9 cellular contexts compared by ENCODE assay signal in the genomic region with DNA sequence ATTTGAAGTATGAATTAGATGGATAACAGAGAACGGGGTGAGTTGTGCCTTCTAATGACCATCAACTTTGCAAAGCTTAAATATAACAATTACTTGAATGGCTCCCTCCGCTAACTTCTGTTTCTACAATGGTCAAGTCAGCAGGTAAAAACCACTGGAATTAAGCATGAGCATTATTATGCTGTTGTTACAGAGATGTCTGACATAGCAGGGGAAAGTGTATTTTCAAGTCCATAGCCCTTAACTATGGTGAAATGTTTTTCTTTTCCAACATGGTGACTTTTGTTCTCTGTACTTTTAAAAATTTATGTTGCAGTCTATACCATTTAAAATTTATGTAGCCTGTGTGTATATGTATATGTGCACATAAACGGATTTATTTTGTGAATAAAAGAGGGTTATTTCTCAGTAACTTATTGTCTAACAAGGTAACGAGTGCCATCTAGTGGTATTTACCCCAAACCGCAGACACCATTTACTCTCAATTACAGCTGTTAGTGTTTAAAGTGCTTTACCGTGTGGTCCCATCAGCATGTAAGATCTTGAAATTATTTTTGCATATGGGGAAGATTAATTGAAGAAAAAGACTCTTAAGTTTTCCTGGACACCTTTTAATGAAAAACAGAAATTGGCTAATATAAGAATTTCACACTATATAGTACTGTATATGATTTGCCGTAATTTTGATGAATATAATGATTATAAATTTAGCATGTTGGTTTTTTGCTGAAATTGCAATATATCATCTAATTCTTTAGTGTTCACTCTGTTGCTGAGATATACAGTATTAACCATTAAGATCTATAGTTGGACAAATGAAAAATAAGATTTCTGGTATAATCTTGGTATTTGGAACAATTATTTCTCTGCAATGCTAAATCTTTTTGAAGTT.
DNase-seq lines count a peak whose midpoint lies in the region; ATAC-seq, FAIRE-seq and TF ChIP-seq lines count a peak whose summit lies in the region.
"Had no signal": no experiment of that assay in that cellular context is flagged by ENCODE, and none has a peak within 500 bp of the region (broad histone marks: within the 10 kb centered on the region; RNA-seq: fewer than 3 reads in every experiment).

No MANE protein-coding gene starts in this region.

- no peaks in the 10 kb centered on the region for H3K4me1 ChIP-seq in Karpas-422 (ENCODE audit: low read length)

- H3K79me2 ChIP-seq in Karpas-422 (ENCODE audit: low read length) = peaks cover 31% of the 10 kb centered on the region

- DNase-seq in Karpas-422 = peak; percentile 86
- peak; percentile 47 for DNase-seq in fibroblast of the conjunctiva (ENCODE audit: low read depth)
- peak; percentile 8 for DNase-seq in stimulated activated CD4-positive, alpha-beta T cell treated with anti-CD3 and anti-CD28 coated beads, Interleukin-1b, Interleukin-23, amount 100 ng/mL, for 48 hours
- no peak for DNase-seq in NCI-H2107 (lab: John Stamatoyannopoulos, UW)

- no peaks in the 10 kb centered on the region for H4K20me1 ChIP-seq in Karpas-422 (ENCODE audit: insufficient read depth, low read depth, low read length)

- no peaks in the 10 kb centered on the region for H3K36me3 ChIP-seq in Karpas-422 (ENCODE audit: insufficient read depth, low read length)

- peak; percentile 93 for FAIRE-seq in G401.6 (lab: Jason Lieb, UNC)

- H3K9ac ChIP-seq in Karpas-422 (ENCODE audit: low read length) = no peak overlapping the region

- no peak overlapping the region for H3K4me2 ChIP-seq in Karpas-422 (ENCODE audit: low read depth, low read length, poor library complexity, severe bottlenecking)

- no peaks in the 10 kb centered on the region for H3K9me3 ChIP-seq in Karpas-422 (ENCODE audit: low read length)

- H3K27me3 ChIP-seq in Karpas-422 (ENCODE audit: low read length) = no peaks in the 10 kb centered on the region

- H2AFZ ChIP-seq in Karpas-422 (ENCODE audit: low read length) = no peak overlapping the region

- ATAC-seq in GM21381 (IDR thresholded peaks at IDR 0.05; ENCODE audit: unreplicated experiment) = peak; percentile 57
- ATAC-seq in GM18873 (IDR thresholded peaks at IDR 0.05; ENCODE audit: low FRiP score, unreplicated experiment) = no peak
- ATAC-seq: stimulated activated naive CD8-positive, alpha-beta T cell treated with anti-CD3 and anti-CD28 coated beads, Interleukin-15, amount 100 ng/mL, for 72 hours had no signal

- H3K4me3 ChIP-seq in Karpas-422 (ENCODE audit: low read length) = no peak overlapping the region

- H3K27ac ChIP-seq in Karpas-422 (ENCODE audit: low read length) (no peak overlapping the region), VCaP (no peak overlapping the region)

- TF ChIP-seq CTCF in VCaP (conservative IDR thresholded peaks at IDR 0.05) = peak; percentile 92

- H3K9me2 ChIP-seq in Karpas-422 (replicated peaks; ENCODE audit: insufficient read depth, low read length) = no peaks in the 10 kb centered on the region
